ENCODE assay signal across 9 cellular contexts in the genomic region with DNA sequence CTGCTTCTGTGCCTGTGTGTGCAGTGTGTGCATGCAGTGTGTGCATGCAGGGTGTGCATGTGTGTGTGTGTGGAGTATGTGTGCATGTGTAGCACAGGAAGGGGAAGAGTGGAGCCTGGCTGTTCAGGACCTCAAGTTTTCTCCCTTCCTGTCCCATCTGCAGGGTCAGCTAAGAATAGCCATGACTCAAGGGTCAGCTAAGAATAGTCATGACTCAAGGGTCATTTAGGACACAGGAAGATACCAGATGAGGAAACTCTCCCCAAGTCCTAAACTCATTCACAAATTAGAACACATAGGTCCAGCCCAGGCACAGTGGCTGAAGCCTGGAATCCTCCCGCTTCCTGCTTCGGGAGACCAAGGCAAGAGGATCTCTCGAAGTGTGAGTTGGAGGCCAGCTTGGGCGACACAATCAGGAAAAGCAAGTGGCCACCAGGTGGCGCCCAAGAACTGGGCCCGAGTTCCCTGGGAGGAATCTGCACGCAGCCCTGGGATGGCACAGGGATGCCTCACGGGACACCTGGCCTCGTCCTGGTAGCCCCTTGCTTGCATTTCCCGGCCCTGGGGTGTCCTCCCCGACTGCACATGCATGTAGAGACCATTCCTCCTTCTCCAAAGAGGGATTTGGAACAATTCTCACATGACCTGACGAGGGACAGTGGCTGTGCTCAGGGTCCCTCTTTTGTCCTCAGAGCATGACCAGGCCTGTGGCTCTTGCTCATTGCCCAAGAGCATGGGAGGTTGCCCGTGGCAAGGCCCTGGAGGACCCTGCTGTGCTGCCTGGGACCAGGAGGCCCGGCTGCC. TPM values are rescaled to one million over a fixed set of nuclear protein-coding genes. Genes with fewer than 3 reads are reported as not detected.
DNase-seq lines count a peak whose midpoint lies in the region; ATAC-seq, FAIRE-seq and TF ChIP-seq lines count a peak whose summit lies in the region.
"Had no signal": no experiment of that assay in that cellular context is flagged by ENCODE, and none has a peak within 500 bp of the region (broad histone marks: within the 10 kb centered on the region; RNA-seq: fewer than 3 reads in every experiment).

No MANE protein-coding gene starts in this region.

- ATAC-seq in GM18498 (IDR thresholded peaks at IDR 0.05; ENCODE audit: unreplicated experiment), result peak; percentile 52
- peak; percentile 54 to 90 (median 72) for ATAC-seq in heart right ventricle

- in situ Hi-C loops in ACHN (cut with HindIII; ENCODE audit: low pct_ligation_motif_present, low pct_unique_long_range_greater_than_20kb, low sequenced_read_pairs), result no loop called here

- H3K27me3 ChIP-seq in heart right ventricle, result peaks cover 0 to 6% (median 0%) of the 10 kb centered on the region in 7 donors
- H3K27me3 ChIP-seq in small intestine (ENCODE audit: control insufficient read depth in 2 of 2, insufficient read depth in 2 of 2, low read length in 2 of 2), result no peaks in the 10 kb centered on the region

- H3K27ac ChIP-seq in heart right ventricle (peak overlapping the region in 2 of 10 donors; percentile 16 to 50), small intestine (ENCODE audit: low read depth in 1 of 2, low read length in 1 of 2) (no peak overlapping the region)
- H3K27ac ChIP-seq: skin epidermis had no signal

- no peak overlapping the region for H3K4me3 ChIP-seq in heart right ventricle
- H3K4me3 ChIP-seq in small intestine (ENCODE audit: low read depth in 1 of 2, low read length in 2 of 2), result no peak overlapping the region
- H3K4me3 ChIP-seq: skin epidermis had no signal

- H3K4me1 ChIP-seq in heart right ventricle, result peaks cover 0 to 14% (median 6%) of the 10 kb centered on the region in 9 donors
- H3K4me1 ChIP-seq in small intestine (ENCODE audit: control insufficient read depth in 2 of 2, insufficient read depth in 1 of 2, low read depth in 1 of 2, low read length in 1 of 2), result no peaks in the 10 kb centered on the region

- intact Hi-C loops in heart right ventricle (cut with DNase I), result loop anchor here in 4 of 10 donors (5.0 to 10.0 kb wide), 3 partner anchors 159 to 309 kb away; no protein-coding TSS in a partner anchor

- DNase-seq in ACHN (peak; percentile 76), HT1080 (ENCODE audit: low read depth) (peak; percentile 63), SHP77 (lab: John Stamatoyannopoulos, UW) (peak; percentile 75 to 84), heart right ventricle (peak; percentile 27 to 73), small intestine (peak; percentile 65), mesenteric fat pad (ENCODE audit: low spot score) (no peak)
- DNase-seq in activated effector memory CD4-positive, alpha-beta T cell treated with anti-CD3 and anti-CD28 coated beads, Interleukin-2, amount 50 U/mL, for 16 hours, result peak; percentile 91

- WGBS in heart right ventricle, 2 donors, result 73% methylated on average over 14 of the region's 14 CpGs
- 37 to 58% (median 39%) methylated on average over 14 of the region's 14 CpGs for WGBS in small intestine, 3 donors

- no peak for FAIRE-seq in small intestine (lab: Jason Lieb, UNC)

- no peaks in the 10 kb centered on the region for H3K9me3 ChIP-seq in heart right ventricle
- H3K9me3 ChIP-seq in small intestine (ENCODE audit: control insufficient read depth, low read depth), result no peaks in the 10 kb centered on the region

- H3K36me3 ChIP-seq in heart right ventricle, result no peaks in the 10 kb centered on the region
- no peaks in the 10 kb centered on the region for H3K36me3 ChIP-seq in small intestine (ENCODE audit: control insufficient read depth in 2 of 2, insufficient read depth in 2 of 2, low read length in 2 of 2)

- peak; percentile 54 to 82 (median 65) for TF ChIP-seq CTCF in heart right ventricle (IDR thresholded peaks at IDR 0.05)

RNA-seq across cellular contexts. Expression of a gene that starts 21.4 kb away (rescaled TPM):
- total RNA-seq in HT1080 (2014; rRNA removed; shearing (Covaris generic)), result 83.0 and 100 TPM in 2 replicates
- polyA plus RNA-seq in HT1080 (2015; cell fraction: cytosol; rRNA removed), result 77.8 and 81.4 TPM in 2 replicates
- polyA plus RNA-seq in HT1080 (2015; cell fraction: nucleus; rRNA removed), result 27.7 and 28.1 TPM in 2 replicates
- 10 to 100 TPM; 17.9 to 42.9 (median 22.9) TPM for total RNA-seq in heart right ventricle
- 10 to 100 TPM in 1 of 2 donors, 1 to 10 TPM in 1; 9.3 to 17.5 TPM for polyA plus RNA-seq in heart right ventricle
- 10 to 100 TPM; 24.6 to 37.8 (median 33.5) TPM for polyA plus RNA-seq in small intestine
- total RNA-seq in mesenteric fat pad, result 69.5 TPM
